ENCODE assay signal across 10 cellular contexts in genomic region chr20:41365785-41366545, GRCh38. TPM values are rescaled to one million over a fixed set of nuclear protein-coding genes. Genes with fewer than 3 reads are reported as not detected.
DNase-seq lines count a peak whose midpoint lies in the region; ATAC-seq, FAIRE-seq and TF ChIP-seq lines count a peak whose summit lies in the region.
"Had no signal": no experiment of that assay in that cellular context is flagged by ENCODE, and none has a peak within 500 bp of the region (broad histone marks: within the 10 kb centered on the region; RNA-seq: fewer than 3 reads in every experiment).

No MANE protein-coding gene starts in this region.

- peaks cover 14% of the 10 kb centered on the region for H3K4me1 Mint-ChIP-seq in stimulated activated naive CD8-positive, alpha-beta T cell treated with anti-CD3 and anti-CD28 coated beads, Interleukin-15, amount 100 ng/mL, for 72 hours

- H4K20me1 ChIP-seq in keratinocyte (ENCODE audit: control insufficient read depth, extremely low read depth, insufficient read depth, low read length), result no peaks in the 10 kb centered on the region

- H3K4me3 ChIP-seq in WERI-Rb-1 (ENCODE audit: low read depth, low read length), result peak overlapping the region; percentile 57
- no peak overlapping the region for H3K4me3 ChIP-seq in keratinocyte (ENCODE audit: control insufficient read depth in 2 of 3, extremely low read depth in 1 of 3, insufficient read depth in 2 of 3, low read depth in 1 of 3, low read length in 3 of 3)

- no peaks in the 10 kb centered on the region for H3K79me2 ChIP-seq in keratinocyte (ENCODE audit: control insufficient read depth, insufficient read depth, low read length)

- no peak overlapping the region for H2AFZ ChIP-seq in keratinocyte (ENCODE audit: control insufficient read depth, low read length)

- H3K27me3 ChIP-seq in WERI-Rb-1 (ENCODE audit: insufficient read depth, low read depth, severe bottlenecking) (no peaks in the 10 kb centered on the region), keratinocyte (ENCODE audit: control insufficient read depth, extremely low read depth, insufficient read depth, low read length) (peaks cover 41% of the 10 kb centered on the region)

- TF ChIP-seq CTCF in WERI-Rb-1 (IDR thresholded peaks at IDR 0.05; ENCODE audit: low read depth, low read length) (no peak), keratinocyte (optimal IDR thresholded peaks at IDR 0.05 in 1 of 3, IDR thresholded peaks at IDR 0.05 in 1 of 3, conservative IDR thresholded peaks at IDR 0.05 in 1 of 3; ENCODE audit: extremely low read depth in 1 of 3, insufficient read depth in 2 of 3, low read length in 3 of 3) (no peak)

- peaks cover 1 to 2% of the 10 kb centered on the region in 2 donors for H3K9me3 Mint-ChIP-seq in stimulated activated naive CD8-positive, alpha-beta T cell treated with anti-CD3 and anti-CD28 coated beads, Interleukin-15, amount 100 ng/mL, for 72 hours

- no peak for FAIRE-seq in keratinocyte (lab: Jason Lieb, UNC)

- peaks cover 30% of the 10 kb centered on the region for H3K36me3 ChIP-seq in WERI-Rb-1
- H3K36me3 ChIP-seq in keratinocyte (ENCODE audit: control insufficient read depth in 2 of 2, extremely low read depth in 1 of 2, insufficient read depth in 2 of 2, low read length in 2 of 2), result no peaks in the 10 kb centered on the region

- peak overlapping the region in 1 of 2 donors; percentile 50 for H3K4me3 Mint-ChIP-seq in stimulated activated naive CD8-positive, alpha-beta T cell treated with anti-CD3 and anti-CD28 coated beads, Interleukin-15, amount 100 ng/mL, for 72 hours

- H3K9me1 ChIP-seq in keratinocyte (ENCODE audit: control insufficient read depth, extremely low read depth, insufficient read depth, low read length), result no peaks in the 10 kb centered on the region

- no peaks in the 10 kb centered on the region for H3K4me1 ChIP-seq in keratinocyte (ENCODE audit: control insufficient read depth, extremely low read depth, insufficient read depth, low read length)

- peak overlapping the region; percentile 48 for H3K4me2 ChIP-seq in keratinocyte (ENCODE audit: control insufficient read depth, extremely low read depth, insufficient read depth, low read depth, low read length)

- DNase-seq in NCI-H2081 (lab: John Stamatoyannopoulos, UW), result peak; percentile 6 to 37
- DNase-seq in NCI-H2081 treated with DMSO at 0.1 percent for 48 hours (lab: John Stamatoyannopoulos, UW), result no peak
- DNase-seq in WERI-Rb-1, result no peak
- no peak for DNase-seq in keratinocyte (ENCODE audit: low read depth, low spot score)
- DNase-seq in stimulated activated naive CD8-positive, alpha-beta T cell treated with anti-CD3 and anti-CD28 coated beads, Interleukin-15, amount 100 ng/mL, for 72 hours, result no peak
- DNase-seq in KG1 (lab: John Stamatoyannopoulos, UW), result no peak
- DNase-seq: activated naive CD4-positive, alpha-beta T cell; stimulated activated CD4-positive, alpha-beta T cell treated with anti-CD3 and anti-CD28 coated beads, Interleukin-4, amount 100 ng/mL, for 4 hours had no signal

- H3K9me3 ChIP-seq in WERI-Rb-1 (ENCODE audit: severe bottlenecking), result no peaks in the 10 kb centered on the region
- H3K9me3 ChIP-seq in keratinocyte (ENCODE audit: control insufficient read depth, low read depth, low read length), result no peaks in the 10 kb centered on the region

- peak overlapping the region in 1 of 2 donors; percentile 35 for H3K27ac Mint-ChIP-seq in stimulated activated naive CD8-positive, alpha-beta T cell treated with anti-CD3 and anti-CD28 coated beads, Interleukin-15, amount 100 ng/mL, for 72 hours

- H3K27me3 Mint-ChIP-seq in stimulated activated naive CD8-positive, alpha-beta T cell treated with anti-CD3 and anti-CD28 coated beads, Interleukin-15, amount 100 ng/mL, for 72 hours, result peaks cover 55% of the 10 kb centered on the region

- dilution Hi-C loops in keratinocyte (cut with MboI; ENCODE audit: extremely low pct_ligation_motif_present, low sequenced_read_pairs), result no loop called here

- no peak overlapping the region for H3K9ac ChIP-seq in keratinocyte (ENCODE audit: control insufficient read depth, extremely low read depth, insufficient read depth, low read length)

- H3K27ac ChIP-seq in WERI-Rb-1 (no peak overlapping the region), keratinocyte (ENCODE audit: control insufficient read depth, insufficient read depth, low read length) (no peak overlapping the region)

- ATAC-seq in stimulated activated naive CD8-positive, alpha-beta T cell treated with anti-CD3 and anti-CD28 coated beads, Interleukin-15, amount 100 ng/mL, for 72 hours, result peak; percentile 50
- ATAC-seq in GM18498 (IDR thresholded peaks at IDR 0.05; ENCODE audit: unreplicated experiment) (no peak), GM21529 (IDR thresholded peaks at IDR 0.05; ENCODE audit: unreplicated experiment) (no peak)

RNA-seq across cellular contexts. Expression of gene EMILIN3, which starts 0.7 kb away (rescaled TPM):
- not detected in 3 replicates for polyA plus RNA-seq in keratinocyte
- not detected for polyA plus RNA-seq in keratinocyte (2011; ENCODE audit: low read depth)
- not detected in 2 replicates for polyA plus RNA-seq in keratinocyte (2011; cell fraction: cytosol; rRNA removed)
- not detected in 2 replicates for polyA plus RNA-seq in keratinocyte (2011; cell fraction: nucleus; rRNA removed)
- polyA plus RNA-seq in keratinocyte (2012; ENCODE audit: low replicate concordance), result 0.07 TPM in 1 of 2 replicates, not detected in the other
- polyA minus RNA-seq in keratinocyte, result not detected in 3 replicates
- polyA minus RNA-seq in keratinocyte (2011; cell fraction: cytosol; rRNA and poly(A)+ RNA removed), result not detected
- not detected in 2 replicates for polyA minus RNA-seq in keratinocyte (2011; cell fraction: nucleus; rRNA and poly(A)+ RNA removed)

RNA-seq across cellular contexts. Expression of gene LPIN3, which starts 25.3 kb away (rescaled TPM):
- 15.6 to 32.4 TPM (median 18.1 TPM) in 3 replicates for polyA plus RNA-seq in keratinocyte
- polyA plus RNA-seq in keratinocyte (2011; ENCODE audit: low read depth), result 6.8 TPM
- 5.0 and 6.8 TPM in 2 replicates for polyA plus RNA-seq in keratinocyte (2011; cell fraction: cytosol; rRNA removed)
- 99.7 and 132 TPM in 2 replicates for polyA plus RNA-seq in keratinocyte (2011; cell fraction: nucleus; rRNA removed)
- polyA plus RNA-seq in keratinocyte (2012; ENCODE audit: low replicate concordance), result 12.8 and 16.4 TPM in 2 replicates
- polyA minus RNA-seq in keratinocyte, result 24.5 to 32.6 TPM (median 26.3 TPM) in 3 replicates
- polyA minus RNA-seq in keratinocyte (2011; cell fraction: cytosol; rRNA and poly(A)+ RNA removed), result 6.7 TPM
- 30.2 and 32.1 TPM in 2 replicates for polyA minus RNA-seq in keratinocyte (2011; cell fraction: nucleus; rRNA and poly(A)+ RNA removed)

RNA-seq across cellular contexts. Expression of gene ZHX3, which starts 48.4 kb away (rescaled TPM):
- 12.6 to 19.6 TPM (median 16.5 TPM) in 3 replicates for polyA plus RNA-seq in keratinocyte
- 7.5 TPM for polyA plus RNA-seq in keratinocyte (2011; ENCODE audit: low read depth)
- polyA plus RNA-seq in keratinocyte (2011; cell fraction: cytosol; rRNA removed), result 17.2 and 21.0 TPM in 2 replicates
- polyA plus RNA-seq in keratinocyte (2011; cell fraction: nucleus; rRNA removed), result 30.8 and 35.5 TPM in 2 replicates
- polyA plus RNA-seq in keratinocyte (2012; ENCODE audit: low replicate concordance), result 6.7 and 16.3 TPM in 2 replicates
- 33.7 to 81.9 TPM (median 44.3 TPM) in 3 replicates for polyA minus RNA-seq in keratinocyte
- 21.5 TPM for polyA minus RNA-seq in keratinocyte (2011; cell fraction: cytosol; rRNA and poly(A)+ RNA removed)
- 14.6 and 35.0 TPM in 2 replicates for polyA minus RNA-seq in keratinocyte (2011; cell fraction: nucleus; rRNA and poly(A)+ RNA removed)

Comparison
In these comparisons a context has a peak if more than half of its experiments do, and no peak if none do; other contexts are left out.
1. DNase-seq: peak in NCI-H2081 (2 of 2); none in NCI-H2081 treated with DMSO at 0.1 percent for 48 hours (single experiment), WERI-Rb-1 (single experiment), keratinocyte (single experiment), stimulated activated naive CD8-positive, alpha-beta T cell treated with anti-CD3 and anti-CD28 coated beads, Interleukin-15, amount 100 ng/mL, for 72 hours (0 of 2) and KG1 (single experiment).